1 cellular context compared by ENCODE assay signal in the genomic region with DNA sequence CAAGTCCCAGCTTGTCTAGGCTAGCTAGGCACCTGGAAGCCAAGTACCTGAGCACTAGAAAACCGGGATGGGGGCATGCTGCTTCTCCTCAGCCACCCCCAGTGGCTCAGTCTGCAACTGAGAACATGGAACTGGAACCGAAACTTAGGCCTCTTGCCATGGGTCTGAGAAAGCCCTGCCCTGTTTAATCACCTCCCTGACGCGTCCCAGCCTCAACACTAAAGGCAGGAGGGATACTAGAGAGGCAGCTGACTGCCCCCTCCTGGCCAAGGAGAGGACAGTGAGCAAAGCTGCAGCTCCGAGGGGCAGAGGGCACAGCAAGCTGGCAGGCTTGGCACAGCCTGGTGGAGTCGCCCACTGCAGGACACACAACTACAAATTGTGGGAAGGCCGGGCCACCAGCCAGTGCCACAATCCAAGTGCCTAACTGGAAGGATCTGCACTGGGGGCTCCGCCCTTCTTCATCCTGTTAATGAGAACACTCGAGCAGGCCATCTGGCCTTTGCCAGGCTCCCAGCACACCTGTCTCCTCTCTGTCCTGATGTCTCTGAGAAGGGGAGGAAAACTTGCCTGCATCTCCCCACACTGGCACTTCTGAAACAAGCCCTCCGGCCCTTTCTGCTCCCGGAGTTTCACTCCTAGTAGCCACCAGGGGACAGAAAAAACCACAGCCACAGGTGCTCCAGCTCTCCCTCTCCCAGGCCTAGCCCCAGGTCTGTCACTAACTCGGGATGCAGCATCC.
TF ChIP-seq lines count a peak whose summit lies in the region.

No MANE protein-coding gene starts in this region.

TF ChIP-seq in HepG2, 621 proteins besides CTCF, POLR2A, EP300 and RAD21 (continued from another document and continues in another):
- TF ChIP-seq ZSCAN29 (CRISPR knock-in tag; conservative IDR thresholded peaks at IDR 0.05) (no peak; the same call in 1 of the 2 replicates), GFI1 (CRISPR knock-in tag; IDR thresholded peaks at IDR 0.05; ENCODE audit: borderline replicate concordance) (0 out of 2 replicates have a peak, but pooled peaks have one; percentile 38), SMYD3 (CRISPR knock-in tag; IDR thresholded peaks at IDR 0.05) (no peak), KDM5A (IDR thresholded peaks at IDR 0.05; ENCODE audit: borderline replicate concordance, low read length) (no peak; the same call in 1 of the 2 replicates), AHR (CRISPR knock-in tag; IDR thresholded peaks at IDR 0.05) (no peak), KLF13 (CRISPR knock-in tag; IDR thresholded peaks at IDR 0.05) (no peak), ZNF343 (CRISPR knock-in tag; IDR thresholded peaks at IDR 0.05) (no peak), ZSCAN9 (CRISPR knock-in tag; IDR thresholded peaks at IDR 0.05; ENCODE audit: borderline replicate concordance) (no peak), NR2F6 (IDR thresholded peaks at IDR 0.05) (no peak; the same call in 1 of the 2 replicates), NR2F6 (CRISPR knock-in tag; IDR thresholded peaks at IDR 0.05) (no peak), MIXL1 (CRISPR knock-in tag; IDR thresholded peaks at IDR 0.05) (no peak; the same call in 1 of the 2 replicates), RXRA (CRISPR knock-in tag; IDR thresholded peaks at IDR 0.05) (peak; percentile 16; the same call in 1 of the 2 replicates), LCORL (IDR thresholded peaks at IDR 0.05) (no peak), LCORL (CRISPR knock-in tag; IDR thresholded peaks at IDR 0.05) (no peak; the same call in 1 of the 2 replicates), THAP11 (CRISPR knock-in tag; IDR thresholded peaks at IDR 0.05) (peak; percentile 22), TAF15 (IDR thresholded peaks at IDR 0.05; ENCODE audit: low read depth, low read length, poor library complexity, severe bottlenecking) (no peak), ZZZ3 (CRISPR knock-in tag; IDR thresholded peaks at IDR 0.05; ENCODE audit: borderline replicate concordance) (0 out of 2 replicates have a peak, but pooled peaks have one; percentile 50), SIX1 (CRISPR knock-in tag; IDR thresholded peaks at IDR 0.05; ENCODE audit: borderline replicate concordance) (no peak), EEA1 (CRISPR knock-in tag; IDR thresholded peaks at IDR 0.05; ENCODE audit: borderline replicate concordance) (no peak), MXD4 (CRISPR knock-in tag; IDR thresholded peaks at IDR 0.05) (0 out of 2 replicates have a peak, but pooled peaks have one; percentile 16)
- TF ChIP-seq, protein P1, sequence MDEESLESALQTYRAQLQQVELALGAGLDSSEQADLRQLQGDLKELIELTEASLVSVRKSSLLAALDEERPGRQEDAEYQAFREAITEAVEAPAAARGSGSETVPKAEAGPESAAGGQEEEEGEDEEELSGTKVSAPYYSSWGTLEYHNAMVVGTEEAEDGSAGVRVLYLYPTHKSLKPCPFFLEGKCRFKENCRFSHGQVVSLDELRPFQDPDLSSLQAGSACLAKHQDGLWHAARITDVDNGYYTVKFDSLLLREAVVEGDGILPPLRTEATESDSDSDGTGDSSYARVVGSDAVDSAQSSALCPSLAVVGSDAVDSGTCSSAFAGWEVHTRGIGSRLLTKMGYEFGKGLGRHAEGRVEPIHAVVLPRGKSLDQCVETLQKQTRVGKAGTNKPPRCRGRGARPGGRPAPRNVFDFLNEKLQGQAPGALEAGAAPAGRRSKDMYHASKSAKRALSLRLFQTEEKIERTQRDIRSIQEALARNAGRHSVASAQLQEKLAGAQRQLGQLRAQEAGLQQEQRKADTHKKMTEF (CRISPR knock-in tag; IDR thresholded peaks at IDR 0.05): peak; percentile 27; the same call in 1 of the 2 replicates
- TF ChIP-seq, protein P2, sequence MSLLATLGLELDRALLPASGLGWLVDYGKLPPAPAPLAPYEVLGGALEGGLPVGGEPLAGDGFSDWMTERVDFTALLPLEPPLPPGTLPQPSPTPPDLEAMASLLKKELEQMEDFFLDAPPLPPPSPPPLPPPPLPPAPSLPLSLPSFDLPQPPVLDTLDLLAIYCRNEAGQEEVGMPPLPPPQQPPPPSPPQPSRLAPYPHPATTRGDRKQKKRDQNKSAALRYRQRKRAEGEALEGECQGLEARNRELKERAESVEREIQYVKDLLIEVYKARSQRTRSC (CRISPR knock-in tag; IDR thresholded peaks at IDR 0.05; ENCODE audit: low read depth): 0 out of 2 replicates have a peak, but pooled peaks have one; percentile 57
- TF ChIP-seq, protein P3, sequence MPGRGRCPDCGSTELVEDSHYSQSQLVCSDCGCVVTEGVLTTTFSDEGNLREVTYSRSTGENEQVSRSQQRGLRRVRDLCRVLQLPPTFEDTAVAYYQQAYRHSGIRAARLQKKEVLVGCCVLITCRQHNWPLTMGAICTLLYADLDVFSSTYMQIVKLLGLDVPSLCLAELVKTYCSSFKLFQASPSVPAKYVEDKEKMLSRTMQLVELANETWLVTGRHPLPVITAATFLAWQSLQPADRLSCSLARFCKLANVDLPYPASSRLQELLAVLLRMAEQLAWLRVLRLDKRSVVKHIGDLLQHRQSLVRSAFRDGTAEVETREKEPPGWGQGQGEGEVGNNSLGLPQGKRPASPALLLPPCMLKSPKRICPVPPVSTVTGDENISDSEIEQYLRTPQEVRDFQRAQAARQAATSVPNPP (CRISPR knock-in tag; IDR thresholded peaks at IDR 0.05): no peak
- TF ChIP-seq, protein P4, sequence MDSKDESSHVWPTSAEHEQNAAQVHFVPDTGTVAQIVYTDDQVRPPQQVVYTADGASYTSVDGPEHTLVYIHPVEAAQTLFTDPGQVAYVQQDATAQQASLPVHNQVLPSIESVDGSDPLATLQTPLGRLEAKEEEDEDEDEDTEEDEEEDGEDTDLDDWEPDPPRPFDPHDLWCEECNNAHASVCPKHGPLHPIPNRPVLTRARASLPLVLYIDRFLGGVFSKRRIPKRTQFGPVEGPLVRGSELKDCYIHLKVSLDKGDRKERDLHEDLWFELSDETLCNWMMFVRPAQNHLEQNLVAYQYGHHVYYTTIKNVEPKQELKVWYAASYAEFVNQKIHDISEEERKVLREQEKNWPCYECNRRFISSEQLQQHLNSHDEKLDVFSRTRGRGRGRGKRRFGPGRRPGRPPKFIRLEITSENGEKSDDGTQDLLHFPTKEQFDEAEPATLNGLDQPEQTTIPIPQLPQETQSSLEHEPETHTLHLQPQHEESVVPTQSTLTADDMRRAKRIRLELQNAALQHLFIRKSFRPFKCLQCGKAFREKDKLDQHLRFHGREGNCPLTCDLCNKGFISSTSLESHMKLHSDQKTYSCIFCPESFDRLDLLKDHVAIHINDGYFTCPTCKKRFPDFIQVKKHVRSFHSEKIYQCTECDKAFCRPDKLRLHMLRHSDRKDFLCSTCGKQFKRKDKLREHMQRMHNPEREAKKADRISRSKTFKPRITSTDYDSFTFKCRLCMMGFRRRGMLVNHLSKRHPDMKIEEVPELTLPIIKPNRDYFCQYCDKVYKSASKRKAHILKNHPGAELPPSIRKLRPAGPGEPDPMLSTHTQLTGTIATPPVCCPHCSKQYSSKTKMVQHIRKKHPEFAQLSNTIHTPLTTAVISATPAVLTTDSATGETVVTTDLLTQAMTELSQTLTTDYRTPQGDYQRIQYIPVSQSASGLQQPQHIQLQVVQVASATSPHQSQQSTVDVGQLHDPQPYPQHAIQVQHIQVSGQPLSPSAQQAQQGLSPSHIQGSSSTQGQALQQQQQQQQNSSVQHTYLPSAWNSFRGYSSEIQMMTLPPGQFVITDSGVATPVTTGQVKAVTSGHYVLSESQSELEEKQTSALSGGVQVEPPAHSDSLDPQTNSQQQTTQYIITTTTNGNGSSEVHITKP (CRISPR knock-in tag; IDR thresholded peaks at IDR 0.05; ENCODE audit: low read depth): peak; percentile 0; the same call in 1 of the 2 replicates
- TF ChIP-seq, protein P5, sequence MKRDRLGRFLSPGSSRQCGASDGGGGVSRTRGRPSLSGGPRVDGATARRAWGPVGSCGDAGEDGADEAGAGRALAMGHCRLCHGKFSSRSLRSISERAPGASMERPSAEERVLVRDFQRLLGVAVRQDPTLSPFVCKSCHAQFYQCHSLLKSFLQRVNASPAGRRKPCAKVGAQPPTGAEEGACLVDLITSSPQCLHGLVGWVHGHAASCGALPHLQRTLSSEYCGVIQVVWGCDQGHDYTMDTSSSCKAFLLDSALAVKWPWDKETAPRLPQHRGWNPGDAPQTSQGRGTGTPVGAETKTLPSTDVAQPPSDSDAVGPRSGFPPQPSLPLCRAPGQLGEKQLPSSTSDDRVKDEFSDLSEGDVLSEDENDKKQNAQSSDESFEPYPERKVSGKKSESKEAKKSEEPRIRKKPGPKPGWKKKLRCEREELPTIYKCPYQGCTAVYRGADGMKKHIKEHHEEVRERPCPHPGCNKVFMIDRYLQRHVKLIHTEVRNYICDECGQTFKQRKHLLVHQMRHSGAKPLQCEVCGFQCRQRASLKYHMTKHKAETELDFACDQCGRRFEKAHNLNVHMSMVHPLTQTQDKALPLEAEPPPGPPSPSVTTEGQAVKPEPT (CRISPR knock-in tag; IDR thresholded peaks at IDR 0.05; ENCODE audit: low read depth): no peak; the same call in 1 of the 2 replicates
- TF ChIP-seq, protein P6, sequence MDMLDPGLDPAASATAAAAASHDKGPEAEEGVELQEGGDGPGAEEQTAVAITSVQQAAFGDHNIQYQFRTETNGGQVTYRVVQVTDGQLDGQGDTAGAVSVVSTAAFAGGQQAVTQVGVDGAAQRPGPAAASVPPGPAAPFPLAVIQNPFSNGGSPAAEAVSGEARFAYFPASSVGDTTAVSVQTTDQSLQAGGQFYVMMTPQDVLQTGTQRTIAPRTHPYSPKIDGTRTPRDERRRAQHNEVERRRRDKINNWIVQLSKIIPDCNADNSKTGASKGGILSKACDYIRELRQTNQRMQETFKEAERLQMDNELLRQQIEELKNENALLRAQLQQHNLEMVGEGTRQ (IDR thresholded peaks at IDR 0.05; ENCODE audit: low read depth, low read length): no peak
- TF ChIP-seq, protein P6 (CRISPR knock-in tag; IDR thresholded peaks at IDR 0.05; ENCODE audit: borderline replicate concordance): peak; percentile 67; the same call in 1 of the 2 replicates
- TF ChIP-seq, protein P7, sequence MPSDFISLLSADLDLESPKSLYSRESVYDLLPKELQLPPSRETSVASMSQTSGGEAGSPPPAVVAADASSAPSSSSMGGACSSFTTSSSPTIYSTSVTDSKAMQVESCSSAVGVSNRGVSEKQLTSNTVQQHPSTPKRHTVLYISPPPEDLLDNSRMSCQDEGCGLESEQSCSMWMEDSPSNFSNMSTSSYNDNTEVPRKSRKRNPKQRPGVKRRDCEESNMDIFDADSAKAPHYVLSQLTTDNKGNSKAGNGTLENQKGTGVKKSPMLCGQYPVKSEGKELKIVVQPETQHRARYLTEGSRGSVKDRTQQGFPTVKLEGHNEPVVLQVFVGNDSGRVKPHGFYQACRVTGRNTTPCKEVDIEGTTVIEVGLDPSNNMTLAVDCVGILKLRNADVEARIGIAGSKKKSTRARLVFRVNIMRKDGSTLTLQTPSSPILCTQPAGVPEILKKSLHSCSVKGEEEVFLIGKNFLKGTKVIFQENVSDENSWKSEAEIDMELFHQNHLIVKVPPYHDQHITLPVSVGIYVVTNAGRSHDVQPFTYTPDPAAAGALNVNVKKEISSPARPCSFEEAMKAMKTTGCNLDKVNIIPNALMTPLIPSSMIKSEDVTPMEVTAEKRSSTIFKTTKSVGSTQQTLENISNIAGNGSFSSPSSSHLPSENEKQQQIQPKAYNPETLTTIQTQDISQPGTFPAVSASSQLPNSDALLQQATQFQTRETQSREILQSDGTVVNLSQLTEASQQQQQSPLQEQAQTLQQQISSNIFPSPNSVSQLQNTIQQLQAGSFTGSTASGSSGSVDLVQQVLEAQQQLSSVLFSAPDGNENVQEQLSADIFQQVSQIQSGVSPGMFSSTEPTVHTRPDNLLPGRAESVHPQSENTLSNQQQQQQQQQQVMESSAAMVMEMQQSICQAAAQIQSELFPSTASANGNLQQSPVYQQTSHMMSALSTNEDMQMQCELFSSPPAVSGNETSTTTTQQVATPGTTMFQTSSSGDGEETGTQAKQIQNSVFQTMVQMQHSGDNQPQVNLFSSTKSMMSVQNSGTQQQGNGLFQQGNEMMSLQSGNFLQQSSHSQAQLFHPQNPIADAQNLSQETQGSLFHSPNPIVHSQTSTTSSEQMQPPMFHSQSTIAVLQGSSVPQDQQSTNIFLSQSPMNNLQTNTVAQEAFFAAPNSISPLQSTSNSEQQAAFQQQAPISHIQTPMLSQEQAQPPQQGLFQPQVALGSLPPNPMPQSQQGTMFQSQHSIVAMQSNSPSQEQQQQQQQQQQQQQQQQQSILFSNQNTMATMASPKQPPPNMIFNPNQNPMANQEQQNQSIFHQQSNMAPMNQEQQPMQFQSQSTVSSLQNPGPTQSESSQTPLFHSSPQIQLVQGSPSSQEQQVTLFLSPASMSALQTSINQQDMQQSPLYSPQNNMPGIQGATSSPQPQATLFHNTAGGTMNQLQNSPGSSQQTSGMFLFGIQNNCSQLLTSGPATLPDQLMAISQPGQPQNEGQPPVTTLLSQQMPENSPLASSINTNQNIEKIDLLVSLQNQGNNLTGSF (CRISPR knock-in tag; IDR thresholded peaks at IDR 0.05): no peak
- TF ChIP-seq, protein P8, sequence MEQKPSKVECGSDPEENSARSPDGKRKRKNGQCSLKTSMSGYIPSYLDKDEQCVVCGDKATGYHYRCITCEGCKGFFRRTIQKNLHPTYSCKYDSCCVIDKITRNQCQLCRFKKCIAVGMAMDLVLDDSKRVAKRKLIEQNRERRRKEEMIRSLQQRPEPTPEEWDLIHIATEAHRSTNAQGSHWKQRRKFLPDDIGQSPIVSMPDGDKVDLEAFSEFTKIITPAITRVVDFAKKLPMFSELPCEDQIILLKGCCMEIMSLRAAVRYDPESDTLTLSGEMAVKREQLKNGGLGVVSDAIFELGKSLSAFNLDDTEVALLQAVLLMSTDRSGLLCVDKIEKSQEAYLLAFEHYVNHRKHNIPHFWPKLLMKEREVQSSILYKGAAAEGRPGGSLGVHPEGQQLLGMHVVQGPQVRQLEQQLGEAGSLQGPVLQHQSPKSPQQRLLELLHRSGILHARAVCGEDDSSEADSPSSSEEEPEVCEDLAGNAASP (CRISPR knock-in tag; IDR thresholded peaks at IDR 0.05; ENCODE audit: borderline replicate concordance): no peak
- TF ChIP-seq, protein P9, sequence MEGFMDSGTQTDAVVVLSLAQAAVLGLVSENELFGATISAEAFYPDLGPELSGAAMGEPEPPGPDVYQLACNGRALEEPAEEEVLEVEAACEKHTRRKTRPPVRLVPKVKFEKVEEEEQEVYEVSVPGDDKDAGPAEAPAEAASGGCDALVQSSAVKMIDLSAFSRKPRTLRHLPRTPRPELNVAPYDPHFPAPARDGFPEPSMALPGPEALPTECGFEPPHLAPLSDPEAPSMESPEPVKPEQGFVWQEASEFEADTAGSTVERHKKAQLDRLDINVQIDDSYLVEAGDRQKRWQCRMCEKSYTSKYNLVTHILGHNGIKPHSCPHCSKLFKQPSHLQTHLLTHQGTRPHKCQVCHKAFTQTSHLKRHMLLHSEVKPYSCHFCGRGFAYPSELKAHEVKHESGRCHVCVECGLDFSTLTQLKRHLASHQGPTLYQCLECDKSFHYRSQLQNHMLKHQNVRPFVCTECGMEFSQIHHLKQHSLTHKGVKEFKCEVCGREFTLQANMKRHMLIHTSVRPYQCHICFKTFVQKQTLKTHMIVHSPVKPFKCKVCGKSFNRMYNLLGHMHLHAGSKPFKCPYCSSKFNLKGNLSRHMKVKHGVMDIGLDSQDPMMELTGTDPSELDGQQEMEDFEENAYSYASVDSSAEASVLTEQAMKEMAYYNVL (CRISPR knock-in tag; IDR thresholded peaks at IDR 0.05; ENCODE audit: borderline replicate concordance): peak; percentile 68
